In the genomic region with DNA sequence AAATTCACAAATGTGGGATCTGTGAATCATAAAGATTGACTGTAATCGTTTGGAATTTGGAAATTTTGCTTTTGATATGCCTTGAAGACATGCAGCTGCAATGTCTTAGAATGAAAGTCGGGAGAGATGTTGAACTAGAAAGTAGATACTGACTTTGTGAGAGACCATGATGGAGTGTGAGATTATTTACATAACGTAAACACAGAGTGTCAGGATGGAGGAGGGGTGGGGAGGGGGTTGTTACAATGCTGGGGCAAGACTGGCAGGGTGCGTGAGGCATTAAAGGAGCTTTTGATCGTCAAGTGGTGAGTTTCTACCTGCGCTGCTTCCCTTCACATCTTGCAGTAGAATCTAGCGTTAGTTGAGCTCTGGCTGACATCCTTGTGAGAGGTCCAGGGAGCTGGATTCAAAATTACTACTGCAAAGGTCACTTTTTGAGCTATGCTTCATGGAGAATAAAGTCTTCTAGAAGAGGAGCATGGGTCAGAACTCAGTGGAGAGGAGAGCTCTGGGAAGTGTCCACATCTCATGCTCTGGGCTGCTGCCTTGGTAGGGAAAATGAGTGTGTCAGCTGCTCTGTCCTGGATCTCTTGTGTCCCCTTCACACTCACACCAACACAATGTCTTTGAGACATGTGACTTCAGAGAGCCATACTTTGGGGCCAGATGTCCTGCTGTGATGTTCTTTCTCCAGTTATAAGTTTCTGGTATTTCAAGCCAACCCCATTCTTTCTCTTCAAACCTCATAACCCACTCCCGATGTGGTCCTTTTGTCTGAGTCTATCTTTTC, we compare ENCODE assay signal across 2 cellular contexts.
TF ChIP-seq lines count a peak whose summit lies in the region.

No MANE protein-coding gene starts in this region.

TF ChIP-seq in IMR-90, 13 proteins besides CTCF, POLR2A, EP300 and RAD21:
- TF ChIP-seq RFX5 (IDR thresholded peaks at IDR 0.05; ENCODE audit: low read depth, low read length): no peak
- TF ChIP-seq RCOR1 (IDR thresholded peaks at IDR 0.05; ENCODE audit: insufficient replicate concordance, low read length): no peak
- TF ChIP-seq BHLHE40 (IDR thresholded peaks at IDR 0.05; ENCODE audit: low read depth, low read length): no peak
- no peak for TF ChIP-seq MXI1 (IDR thresholded peaks at IDR 0.05; ENCODE audit: borderline replicate concordance, low read depth, low read length)
- no peak for TF ChIP-seq NFE2L2 (IDR thresholded peaks at IDR 0.05; ENCODE audit: low read depth, low read length)
- TF ChIP-seq FOS (IDR thresholded peaks at IDR 0.05; ENCODE audit: low read depth, low read length): no peak
- no peak for TF ChIP-seq MAFK (IDR thresholded peaks at IDR 0.05; ENCODE audit: low read depth, low read length)
- TF ChIP-seq SMC3 (IDR thresholded peaks at IDR 0.05; ENCODE audit: low read depth, low read length): no peak
- TF ChIP-seq MAZ (IDR thresholded peaks at IDR 0.05; ENCODE audit: borderline replicate concordance, low read depth, low read length): no peak
- no peak for TF ChIP-seq CHD1 (IDR thresholded peaks at IDR 0.05; ENCODE audit: low read depth, low read length)
- TF ChIP-seq, protein P1, sequence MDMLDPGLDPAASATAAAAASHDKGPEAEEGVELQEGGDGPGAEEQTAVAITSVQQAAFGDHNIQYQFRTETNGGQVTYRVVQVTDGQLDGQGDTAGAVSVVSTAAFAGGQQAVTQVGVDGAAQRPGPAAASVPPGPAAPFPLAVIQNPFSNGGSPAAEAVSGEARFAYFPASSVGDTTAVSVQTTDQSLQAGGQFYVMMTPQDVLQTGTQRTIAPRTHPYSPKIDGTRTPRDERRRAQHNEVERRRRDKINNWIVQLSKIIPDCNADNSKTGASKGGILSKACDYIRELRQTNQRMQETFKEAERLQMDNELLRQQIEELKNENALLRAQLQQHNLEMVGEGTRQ (IDR thresholded peaks at IDR 0.05; ENCODE audit: low read depth, low read length): no peak
- TF ChIP-seq, protein P2, sequence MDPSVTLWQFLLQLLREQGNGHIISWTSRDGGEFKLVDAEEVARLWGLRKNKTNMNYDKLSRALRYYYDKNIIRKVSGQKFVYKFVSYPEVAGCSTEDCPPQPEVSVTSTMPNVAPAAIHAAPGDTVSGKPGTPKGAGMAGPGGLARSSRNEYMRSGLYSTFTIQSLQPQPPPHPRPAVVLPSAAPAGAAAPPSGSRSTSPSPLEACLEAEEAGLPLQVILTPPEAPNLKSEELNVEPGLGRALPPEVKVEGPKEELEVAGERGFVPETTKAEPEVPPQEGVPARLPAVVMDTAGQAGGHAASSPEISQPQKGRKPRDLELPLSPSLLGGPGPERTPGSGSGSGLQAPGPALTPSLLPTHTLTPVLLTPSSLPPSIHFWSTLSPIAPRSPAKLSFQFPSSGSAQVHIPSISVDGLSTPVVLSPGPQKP (IDR thresholded peaks at IDR 0.05; ENCODE audit: borderline replicate concordance, low read depth, low read length): no peak
- no peak for TF ChIP-seq CEBPB (IDR thresholded peaks at IDR 0.05; ENCODE audit: low read depth, low read length)
TF ChIP-seq in IMR-90: peak in this region for 0.

TF ChIP-seq in HEK293T, 16 proteins besides CTCF, POLR2A, EP300 and RAD21:
- TF ChIP-seq TARDBP (IDR thresholded peaks at IDR 0.05) (no peak), FOXK2 (IDR thresholded peaks at IDR 0.05) (no peak), NFRKB (IDR thresholded peaks at IDR 0.05) (no peak), FOXM1 (IDR thresholded peaks at IDR 0.05; ENCODE audit: borderline replicate concordance) (no peak), LEF1 (IDR thresholded peaks at IDR 0.05; ENCODE audit: borderline replicate concordance) (no peak), L3MBTL2 (conservative IDR thresholded peaks at IDR 0.05) (no peak)
